Comparison of ENCODE assay signal across 8 cellular contexts in the genomic region with DNA sequence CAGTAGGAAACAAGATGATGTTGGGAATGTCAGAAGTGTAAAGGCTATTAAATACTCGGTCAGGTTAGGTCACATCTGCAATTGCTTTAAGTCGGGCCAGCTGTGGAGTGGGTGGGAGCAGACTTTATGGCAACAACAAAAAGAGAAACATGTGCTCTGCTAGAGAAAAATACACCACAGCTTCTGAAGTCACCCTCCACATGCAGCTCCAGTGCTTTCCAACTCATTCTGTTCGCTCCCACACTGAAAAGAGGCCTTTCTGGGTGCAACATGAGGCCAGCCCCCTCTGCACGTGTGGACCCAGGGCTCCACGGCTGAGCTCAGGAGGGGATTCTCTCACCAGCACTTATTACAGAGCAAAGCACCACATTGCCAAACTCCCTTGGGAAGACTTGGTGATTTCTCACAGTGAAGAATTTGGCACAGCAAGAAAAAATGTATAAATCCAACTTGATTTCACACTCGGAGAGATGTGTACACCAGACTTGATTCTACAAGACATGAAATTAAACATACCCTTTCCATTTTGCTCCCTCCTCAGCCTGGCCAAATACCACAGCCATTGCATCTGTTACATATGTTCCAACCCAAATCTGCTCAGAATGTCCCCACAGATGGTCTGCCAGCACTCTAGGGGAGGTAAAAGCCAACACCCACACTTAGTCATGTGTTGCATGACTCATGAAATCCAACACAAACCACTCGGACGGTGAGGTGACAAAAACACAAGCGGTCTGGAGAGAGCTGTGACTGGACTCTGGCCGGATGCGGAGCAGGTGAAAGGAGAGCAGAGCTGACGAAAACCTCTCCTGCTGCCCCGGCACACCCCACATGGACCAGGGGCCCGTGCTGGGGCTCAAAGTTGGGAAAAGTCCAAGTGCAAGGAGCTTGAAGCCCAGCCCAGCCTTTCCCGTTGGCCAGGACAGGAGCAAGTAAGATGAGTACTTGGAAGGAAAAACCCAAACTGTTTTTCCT.
DNase-seq lines count a peak whose midpoint lies in the region; ATAC-seq and TF ChIP-seq lines count a peak whose summit lies in the region.

No MANE protein-coding gene starts in this region.

- CTCF ChIA-PET in AG04449 (lab: Yijun Ruan, JAX), result interaction anchor here (1.1 to 6.9 kb wide), 7 partner anchors 9 to 249 kb away, joined by 3 to 30 read pairs (median 4); no protein-coding TSS in a partner anchor

- no peak overlapping the region for H3K27ac Mint-ChIP-seq in progenitor cell of endocrine pancreas

- H3K4me3 ChIP-seq in AG04449 (ENCODE audit: low read depth, low read length) (peak overlapping the region; percentile 33), MG63 (no peak overlapping the region), duodenal mucosa (ENCODE audit: low read depth in 1 of 2, low read length in 2 of 2) (peak overlapping the region; percentile 18 to 26)

- no peaks in the 10 kb centered on the region for H3K9me3 Mint-ChIP-seq in progenitor cell of endocrine pancreas (ENCODE audit: low read depth)

- H3K36me3 Mint-ChIP-seq in progenitor cell of endocrine pancreas (ENCODE audit: insufficient read depth), result peaks cover 13% of the 10 kb centered on the region

- H3K4me1 ChIP-seq in duodenal mucosa (ENCODE audit: control insufficient read depth in 1 of 2, insufficient read depth in 2 of 2, low read length in 2 of 2), result peaks cover 37 to 40% of the 10 kb centered on the region in 2 donors

- no peak for ATAC-seq in HG03469 (IDR thresholded peaks at IDR 0.05; ENCODE audit: unreplicated experiment)
- ATAC-seq in HG03521 (IDR thresholded peaks at IDR 0.05; ENCODE audit: unreplicated experiment), result no peak

- H3K9ac ChIP-seq in duodenal mucosa (ENCODE audit: low read depth in 1 of 2, low read length in 2 of 2), result peak overlapping the region in 1 of 2 donors; percentile 9

- peak overlapping the region; percentile 28 for H3K27ac ChIP-seq in duodenal mucosa (ENCODE audit: low read depth, low read length)

- H3K27me3 ChIP-seq in MG63 (no peaks in the 10 kb centered on the region), duodenal mucosa (ENCODE audit: control insufficient read depth in 1 of 2, insufficient read depth in 2 of 2, low read length in 2 of 2) (no peaks in the 10 kb centered on the region)

- POLR2A ChIA-PET in AG04449 (lab: Yijun Ruan, JAX), result interaction anchor here (0.6 to 1.7 kb wide), 7 partner anchors 13 to 72 kb away, joined by 3 to 9 read pairs (median 3); no protein-coding TSS in a partner anchor

- no peak overlapping the region for H3K4me3 Mint-ChIP-seq in progenitor cell of endocrine pancreas (ENCODE audit: low read depth)

- H3K9me3 ChIP-seq in MG63 (no peaks in the 10 kb centered on the region), duodenal mucosa (ENCODE audit: control insufficient read depth in 1 of 2, low read length in 2 of 2) (no peaks in the 10 kb centered on the region)

- no peaks in the 10 kb centered on the region for H3K27me3 Mint-ChIP-seq in progenitor cell of endocrine pancreas

- DNase-seq in AG04449 (ENCODE audit: low read depth, low spot score), result peak; percentile 94
- peak; percentile 87 for DNase-seq in MG63
- DNase-seq in mucosa of gallbladder (ENCODE audit: low spot score), result peak; percentile 90
- DNase-seq in foreskin melanocyte, result no peak
- no peak for DNase-seq in progenitor cell of endocrine pancreas (ENCODE audit: low spot score, unreplicated experiment)

- peaks cover 5% of the 10 kb centered on the region for H3K4me1 Mint-ChIP-seq in progenitor cell of endocrine pancreas (ENCODE audit: low read depth)

- H3K36me3 ChIP-seq in MG63 (peaks cover 6% of the 10 kb centered on the region), duodenal mucosa (ENCODE audit: control insufficient read depth in 1 of 2, insufficient read depth in 2 of 2, low read length in 2 of 2) (peaks cover 0 to 9% of the 10 kb centered on the region in 2 donors)

- TF ChIP-seq CTCF in AG04449 (IDR thresholded peaks at IDR 0.05; ENCODE audit: insufficient read depth, low read length, missing control alignments) (no peak), progenitor cell of endocrine pancreas (IDR thresholded peaks at IDR 0.05; ENCODE audit: unreplicated experiment) (no peak)

Comparison
In these comparisons a context has a peak if more than half of its experiments do, and no peak if none do; other contexts are left out.
1. DNase-seq: peak in AG04449 (single experiment), MG63 (single experiment) and mucosa of gallbladder (single experiment); none in foreskin melanocyte (single experiment) and progenitor cell of endocrine pancreas (single experiment).